Comparison of ENCODE assay signal across 1 cellular context in the genomic region with DNA sequence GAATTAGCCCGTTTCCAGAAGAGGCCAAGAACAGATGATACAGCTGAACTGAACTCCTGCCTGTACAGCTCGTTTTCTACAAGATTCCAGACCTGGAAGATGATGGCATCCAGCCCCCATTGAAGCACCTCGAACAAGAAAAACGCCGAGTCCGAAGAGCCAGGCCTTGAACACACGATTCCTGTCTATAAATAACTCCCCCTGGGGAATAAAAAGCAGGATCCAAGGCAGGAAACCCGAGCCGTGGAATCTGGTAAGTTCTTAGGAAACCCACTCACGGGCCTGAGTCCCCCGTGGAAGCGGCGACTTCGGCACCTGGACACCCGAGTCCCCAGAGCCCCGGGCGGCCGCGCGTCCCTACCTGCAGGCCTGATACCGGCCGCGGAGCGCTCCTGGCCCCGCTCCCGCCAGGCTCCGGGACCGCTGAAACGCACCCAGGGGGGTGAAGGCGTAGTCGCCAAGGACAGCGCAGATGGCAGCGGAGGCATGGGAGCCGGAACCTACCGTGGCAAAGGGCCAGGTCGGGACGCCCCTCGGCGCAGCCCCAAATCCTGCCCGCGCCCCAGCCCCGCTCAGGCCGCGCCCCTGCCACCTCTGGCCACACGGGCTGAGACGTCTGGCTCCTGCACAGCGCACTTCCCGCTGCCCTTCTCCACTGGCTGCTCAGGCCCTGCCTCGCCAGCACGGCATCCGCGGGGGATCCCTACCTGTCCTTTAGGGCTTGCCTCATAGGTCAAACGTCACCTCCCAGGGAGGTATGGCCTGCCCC.
TF ChIP-seq lines count a peak whose summit lies in the region.

No MANE protein-coding gene starts in this region.

TF ChIP-seq in GM12878, 131 proteins besides CTCF, POLR2A, EP300 and RAD21:
- TF ChIP-seq, protein P1, sequence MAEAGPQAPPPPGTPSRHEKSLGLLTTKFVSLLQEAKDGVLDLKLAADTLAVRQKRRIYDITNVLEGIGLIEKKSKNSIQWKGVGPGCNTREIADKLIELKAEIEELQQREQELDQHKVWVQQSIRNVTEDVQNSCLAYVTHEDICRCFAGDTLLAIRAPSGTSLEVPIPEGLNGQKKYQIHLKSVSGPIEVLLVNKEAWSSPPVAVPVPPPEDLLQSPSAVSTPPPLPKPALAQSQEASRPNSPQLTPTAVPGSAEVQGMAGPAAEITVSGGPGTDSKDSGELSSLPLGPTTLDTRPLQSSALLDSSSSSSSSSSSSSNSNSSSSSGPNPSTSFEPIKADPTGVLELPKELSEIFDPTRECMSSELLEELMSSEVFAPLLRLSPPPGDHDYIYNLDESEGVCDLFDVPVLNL (IDR thresholded peaks at IDR 0.05; ENCODE audit: low read depth, low read length): no peak
- TF ChIP-seq YY1 (IDR thresholded peaks at IDR 0.05; ENCODE audit: low read depth, low read length) (no peak), JUNB (IDR thresholded peaks at IDR 0.05) (no peak), EZH2 (IDR thresholded peaks at IDR 0.05; ENCODE audit: borderline replicate concordance, control insufficient read depth, low read depth, low read length) (no peak), LARP7 (IDR thresholded peaks at IDR 0.05) (0 out of 2 replicates have a peak, but pooled peaks have one; percentile 20), ASH2L (IDR thresholded peaks at IDR 0.05; ENCODE audit: borderline replicate concordance, low read depth) (no peak), FOXK2 (IDR thresholded peaks at IDR 0.05) (no peak), MTA3 (IDR thresholded peaks at IDR 0.05; ENCODE audit: borderline replicate concordance, low read length) (no peak), IKZF2 (IDR thresholded peaks at IDR 0.05) (no peak), BACH1 (IDR thresholded peaks at IDR 0.05; ENCODE audit: borderline replicate concordance) (0 out of 2 replicates have a peak, but pooled peaks have one; percentile 29), HCFC1 (IDR thresholded peaks at IDR 0.05; ENCODE audit: low read length) (no peak), BCL11A (IDR thresholded peaks at IDR 0.05; ENCODE audit: low read depth, low read length) (no peak), SMAD5 (IDR thresholded peaks at IDR 0.05; ENCODE audit: low read depth) (no peak), POLR2AphosphoS5 (IDR thresholded peaks at IDR 0.05; ENCODE audit: low read length) (no peak), POLR2AphosphoS2 (IDR thresholded peaks at IDR 0.05; ENCODE audit: low read depth, low read length) (no peak), IKZF1 (conservative IDR thresholded peaks at IDR 0.05) (peak; percentile 49), EED (IDR thresholded peaks at IDR 0.05; ENCODE audit: low read depth) (no peak), FOS (IDR thresholded peaks at IDR 0.05; ENCODE audit: borderline replicate concordance, extremely low read depth, insufficient read length) (no peak), STAT1 (conservative IDR thresholded peaks at IDR 0.05) (no peak), CBX3 (IDR thresholded peaks at IDR 0.05; ENCODE audit: borderline replicate concordance, low read depth) (no peak), BMI1 (IDR thresholded peaks at IDR 0.05; ENCODE audit: borderline replicate concordance) (no peak)
- TF ChIP-seq, protein P2, sequence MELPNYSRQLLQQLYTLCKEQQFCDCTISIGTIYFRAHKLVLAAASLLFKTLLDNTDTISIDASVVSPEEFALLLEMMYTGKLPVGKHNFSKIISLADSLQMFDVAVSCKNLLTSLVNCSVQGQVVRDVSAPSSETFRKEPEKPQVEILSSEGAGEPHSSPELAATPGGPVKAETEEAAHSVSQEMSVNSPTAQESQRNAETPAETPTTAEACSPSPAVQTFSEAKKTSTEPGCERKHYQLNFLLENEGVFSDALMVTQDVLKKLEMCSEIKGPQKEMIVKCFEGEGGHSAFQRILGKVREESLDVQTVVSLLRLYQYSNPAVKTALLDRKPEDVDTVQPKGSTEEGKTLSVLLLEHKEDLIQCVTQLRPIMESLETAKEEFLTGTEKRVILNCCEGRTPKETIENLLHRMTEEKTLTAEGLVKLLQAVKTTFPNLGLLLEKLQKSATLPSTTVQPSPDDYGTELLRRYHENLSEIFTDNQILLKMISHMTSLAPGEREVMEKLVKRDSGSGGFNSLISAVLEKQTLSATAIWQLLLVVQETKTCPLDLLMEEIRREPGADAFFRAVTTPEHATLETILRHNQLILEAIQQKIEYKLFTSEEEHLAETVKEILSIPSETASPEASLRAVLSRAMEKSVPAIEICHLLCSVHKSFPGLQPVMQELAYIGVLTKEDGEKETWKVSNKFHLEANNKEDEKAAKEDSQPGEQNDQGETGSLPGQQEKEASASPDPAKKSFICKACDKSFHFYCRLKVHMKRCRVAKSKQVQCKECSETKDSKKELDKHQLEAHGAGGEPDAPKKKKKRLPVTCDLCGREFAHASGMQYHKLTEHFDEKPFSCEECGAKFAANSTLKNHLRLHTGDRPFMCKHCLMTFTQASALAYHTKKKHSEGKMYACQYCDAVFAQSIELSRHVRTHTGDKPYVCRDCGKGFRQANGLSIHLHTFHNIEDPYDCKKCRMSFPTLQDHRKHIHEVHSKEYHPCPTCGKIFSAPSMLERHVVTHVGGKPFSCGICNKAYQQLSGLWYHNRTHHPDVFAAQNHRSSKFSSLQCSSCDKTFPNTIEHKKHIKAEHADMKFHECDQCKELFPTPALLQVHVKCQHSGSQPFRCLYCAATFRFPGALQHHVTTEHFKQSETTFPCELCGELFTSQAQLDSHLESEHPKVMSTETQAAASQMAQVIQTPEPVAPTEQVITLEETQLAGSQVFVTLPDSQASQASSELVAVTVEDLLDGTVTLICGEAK (IDR thresholded peaks at IDR 0.05; ENCODE audit: borderline replicate concordance): no peak
- TF ChIP-seq, protein P3, sequence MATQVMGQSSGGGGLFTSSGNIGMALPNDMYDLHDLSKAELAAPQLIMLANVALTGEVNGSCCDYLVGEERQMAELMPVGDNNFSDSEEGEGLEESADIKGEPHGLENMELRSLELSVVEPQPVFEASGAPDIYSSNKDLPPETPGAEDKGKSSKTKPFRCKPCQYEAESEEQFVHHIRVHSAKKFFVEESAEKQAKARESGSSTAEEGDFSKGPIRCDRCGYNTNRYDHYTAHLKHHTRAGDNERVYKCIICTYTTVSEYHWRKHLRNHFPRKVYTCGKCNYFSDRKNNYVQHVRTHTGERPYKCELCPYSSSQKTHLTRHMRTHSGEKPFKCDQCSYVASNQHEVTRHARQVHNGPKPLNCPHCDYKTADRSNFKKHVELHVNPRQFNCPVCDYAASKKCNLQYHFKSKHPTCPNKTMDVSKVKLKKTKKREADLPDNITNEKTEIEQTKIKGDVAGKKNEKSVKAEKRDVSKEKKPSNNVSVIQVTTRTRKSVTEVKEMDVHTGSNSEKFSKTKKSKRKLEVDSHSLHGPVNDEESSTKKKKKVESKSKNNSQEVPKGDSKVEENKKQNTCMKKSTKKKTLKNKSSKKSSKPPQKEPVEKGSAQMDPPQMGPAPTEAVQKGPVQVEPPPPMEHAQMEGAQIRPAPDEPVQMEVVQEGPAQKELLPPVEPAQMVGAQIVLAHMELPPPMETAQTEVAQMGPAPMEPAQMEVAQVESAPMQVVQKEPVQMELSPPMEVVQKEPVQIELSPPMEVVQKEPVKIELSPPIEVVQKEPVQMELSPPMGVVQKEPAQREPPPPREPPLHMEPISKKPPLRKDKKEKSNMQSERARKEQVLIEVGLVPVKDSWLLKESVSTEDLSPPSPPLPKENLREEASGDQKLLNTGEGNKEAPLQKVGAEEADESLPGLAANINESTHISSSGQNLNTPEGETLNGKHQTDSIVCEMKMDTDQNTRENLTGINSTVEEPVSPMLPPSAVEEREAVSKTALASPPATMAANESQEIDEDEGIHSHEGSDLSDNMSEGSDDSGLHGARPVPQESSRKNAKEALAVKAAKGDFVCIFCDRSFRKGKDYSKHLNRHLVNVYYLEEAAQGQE (IDR thresholded peaks at IDR 0.05; ENCODE audit: low read depth, low read length): no peak
- TF ChIP-seq, protein P4, sequence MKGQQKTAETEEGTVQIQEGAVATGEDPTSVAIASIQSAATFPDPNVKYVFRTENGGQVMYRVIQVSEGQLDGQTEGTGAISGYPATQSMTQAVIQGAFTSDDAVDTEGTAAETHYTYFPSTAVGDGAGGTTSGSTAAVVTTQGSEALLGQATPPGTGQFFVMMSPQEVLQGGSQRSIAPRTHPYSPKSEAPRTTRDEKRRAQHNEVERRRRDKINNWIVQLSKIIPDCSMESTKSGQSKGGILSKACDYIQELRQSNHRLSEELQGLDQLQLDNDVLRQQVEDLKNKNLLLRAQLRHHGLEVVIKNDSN (IDR thresholded peaks at IDR 0.05; ENCODE audit: borderline replicate concordance, extremely low read length, insufficient read depth, low read depth, low read length): no peak
- TF ChIP-seq, protein P5, sequence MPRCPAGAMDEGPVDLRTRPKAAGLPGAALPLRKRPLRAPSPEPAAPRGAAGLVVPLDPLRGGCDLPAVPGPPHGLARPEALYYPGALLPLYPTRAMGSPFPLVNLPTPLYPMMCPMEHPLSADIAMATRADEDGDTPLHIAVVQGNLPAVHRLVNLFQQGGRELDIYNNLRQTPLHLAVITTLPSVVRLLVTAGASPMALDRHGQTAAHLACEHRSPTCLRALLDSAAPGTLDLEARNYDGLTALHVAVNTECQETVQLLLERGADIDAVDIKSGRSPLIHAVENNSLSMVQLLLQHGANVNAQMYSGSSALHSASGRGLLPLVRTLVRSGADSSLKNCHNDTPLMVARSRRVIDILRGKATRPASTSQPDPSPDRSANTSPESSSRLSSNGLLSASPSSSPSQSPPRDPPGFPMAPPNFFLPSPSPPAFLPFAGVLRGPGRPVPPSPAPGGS (IDR thresholded peaks at IDR 0.05; ENCODE audit: borderline replicate concordance, insufficient read depth, low read depth, low read length, poor library complexity, severe bottlenecking): no peak
- TF ChIP-seq, protein P6, sequence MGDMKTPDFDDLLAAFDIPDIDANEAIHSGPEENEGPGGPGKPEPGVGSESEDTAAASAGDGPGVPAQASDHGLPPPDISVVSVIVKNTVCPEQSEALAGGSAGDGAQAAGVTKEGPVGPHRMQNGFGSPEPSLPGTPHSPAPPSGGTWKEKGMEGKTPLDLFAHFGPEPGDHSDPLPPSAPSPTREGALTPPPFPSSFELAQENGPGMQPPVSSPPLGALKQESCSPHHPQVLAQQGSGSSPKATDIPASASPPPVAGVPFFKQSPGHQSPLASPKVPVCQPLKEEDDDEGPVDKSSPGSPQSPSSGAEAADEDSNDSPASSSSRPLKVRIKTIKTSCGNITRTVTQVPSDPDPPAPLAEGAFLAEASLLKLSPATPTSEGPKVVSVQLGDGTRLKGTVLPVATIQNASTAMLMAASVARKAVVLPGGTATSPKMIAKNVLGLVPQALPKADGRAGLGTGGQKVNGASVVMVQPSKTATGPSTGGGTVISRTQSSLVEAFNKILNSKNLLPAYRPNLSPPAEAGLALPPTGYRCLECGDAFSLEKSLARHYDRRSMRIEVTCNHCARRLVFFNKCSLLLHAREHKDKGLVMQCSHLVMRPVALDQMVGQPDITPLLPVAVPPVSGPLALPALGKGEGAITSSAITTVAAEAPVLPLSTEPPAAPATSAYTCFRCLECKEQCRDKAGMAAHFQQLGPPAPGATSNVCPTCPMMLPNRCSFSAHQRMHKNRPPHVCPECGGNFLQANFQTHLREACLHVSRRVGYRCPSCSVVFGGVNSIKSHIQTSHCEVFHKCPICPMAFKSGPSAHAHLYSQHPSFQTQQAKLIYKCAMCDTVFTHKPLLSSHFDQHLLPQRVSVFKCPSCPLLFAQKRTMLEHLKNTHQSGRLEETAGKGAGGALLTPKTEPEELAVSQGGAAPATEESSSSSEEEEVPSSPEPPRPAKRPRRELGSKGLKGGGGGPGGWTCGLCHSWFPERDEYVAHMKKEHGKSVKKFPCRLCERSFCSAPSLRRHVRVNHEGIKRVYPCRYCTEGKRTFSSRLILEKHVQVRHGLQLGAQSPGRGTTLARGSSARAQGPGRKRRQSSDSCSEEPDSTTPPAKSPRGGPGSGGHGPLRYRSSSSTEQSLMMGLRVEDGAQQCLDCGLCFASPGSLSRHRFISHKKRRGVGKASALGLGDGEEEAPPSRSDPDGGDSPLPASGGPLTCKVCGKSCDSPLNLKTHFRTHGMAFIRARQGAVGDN (IDR thresholded peaks at IDR 0.05): no peak
